ENCODE assay signal across 15 cellular contexts in genomic region chr14:69328765-69329164, GRCh38.
"Had no signal": no experiment of that assay in that cellular context is flagged by ENCODE, and none has a peak within 500 bp of the region (broad histone marks: within the 10 kb centered on the region; RNA-seq: fewer than 3 reads in every experiment).

No MANE protein-coding gene starts in this region.

- ATAC-seq: activated CD4-positive, alpha-beta T cell treated with anti-CD3 and anti-CD28 coated beads for 36 hours; activated CD8-positive, alpha-beta T cell treated with anti-CD3 and anti-CD28 coated beads, Interleukin-2, amount 10 ng/mL, durations not matched to agents 7 days and 5 days; activated naive CD8-positive, alpha-beta T cell treated with anti-CD3 and anti-CD28 coated beads, Interleukin-2, amount 50 U/mL, for 24 hours; heart left ventricle; left lobe of liver; mucosa of descending colon; naive thymus-derived CD8-positive, alpha-beta T cell; right cardiac atrium had no signal

- H3K36me3 Mint-ChIP-seq: naive thymus-derived CD8-positive, alpha-beta T cell had no signal

- H3K4me3 Mint-ChIP-seq: activated CD4-positive, alpha-beta T cell treated with anti-CD3 and anti-CD28 coated beads for 36 hours; activated CD8-positive, alpha-beta T cell treated with anti-CD3 and anti-CD28 coated beads, Interleukin-2, amount 10 ng/mL, durations not matched to agents 7 days and 5 days; activated naive CD8-positive, alpha-beta T cell treated with anti-CD3 and anti-CD28 coated beads, Interleukin-2, amount 50 U/mL, for 24 hours; naive thymus-derived CD8-positive, alpha-beta T cell had no signal

- H3K9me3 Mint-ChIP-seq: activated naive CD8-positive, alpha-beta T cell treated with anti-CD3 and anti-CD28 coated beads, Interleukin-2, amount 50 U/mL, for 24 hours; naive thymus-derived CD8-positive, alpha-beta T cell had no signal

- DNase-seq: activated CD4-positive, alpha-beta T cell treated with anti-CD3 and anti-CD28 coated beads for 36 hours; activated CD8-positive, alpha-beta memory T cell treated with anti-CD3 and anti-CD28 coated beads, Interleukin-2, amount 50 U/mL, for 48 hours; activated CD8-positive, alpha-beta T cell treated with anti-CD3 and anti-CD28 coated beads, Interleukin-2, amount 10 ng/mL, durations not matched to agents 7 days and 5 days; activated naive CD4-positive, alpha-beta T cell treated with Interleukin-2 at 50 U/mL for 16 hours; activated naive CD8-positive, alpha-beta T cell treated with anti-CD3 and anti-CD28 coated beads, Interleukin-2, amount 50 U/mL, for 24 hours; effector CD4-positive, alpha-beta T cell; foreskin melanocyte; heart left ventricle; mammary epithelial cell; mucosa of descending colon; naive thymus-derived CD8-positive, alpha-beta T cell; small intestine; uterus had no signal

- H3K27ac Mint-ChIP-seq: activated CD4-positive, alpha-beta T cell treated with anti-CD3 and anti-CD28 coated beads for 36 hours; activated CD8-positive, alpha-beta T cell treated with anti-CD3 and anti-CD28 coated beads, Interleukin-2, amount 10 ng/mL, durations not matched to agents 7 days and 5 days; activated naive CD8-positive, alpha-beta T cell treated with anti-CD3 and anti-CD28 coated beads, Interleukin-2, amount 50 U/mL, for 24 hours; naive thymus-derived CD8-positive, alpha-beta T cell had no signal

- H3K4me1 Mint-ChIP-seq: activated CD4-positive, alpha-beta T cell treated with anti-CD3 and anti-CD28 coated beads for 36 hours; activated naive CD8-positive, alpha-beta T cell treated with anti-CD3 and anti-CD28 coated beads, Interleukin-2, amount 50 U/mL, for 24 hours had no signal
